11 cellular contexts compared by ENCODE assay signal in the genomic region with DNA sequence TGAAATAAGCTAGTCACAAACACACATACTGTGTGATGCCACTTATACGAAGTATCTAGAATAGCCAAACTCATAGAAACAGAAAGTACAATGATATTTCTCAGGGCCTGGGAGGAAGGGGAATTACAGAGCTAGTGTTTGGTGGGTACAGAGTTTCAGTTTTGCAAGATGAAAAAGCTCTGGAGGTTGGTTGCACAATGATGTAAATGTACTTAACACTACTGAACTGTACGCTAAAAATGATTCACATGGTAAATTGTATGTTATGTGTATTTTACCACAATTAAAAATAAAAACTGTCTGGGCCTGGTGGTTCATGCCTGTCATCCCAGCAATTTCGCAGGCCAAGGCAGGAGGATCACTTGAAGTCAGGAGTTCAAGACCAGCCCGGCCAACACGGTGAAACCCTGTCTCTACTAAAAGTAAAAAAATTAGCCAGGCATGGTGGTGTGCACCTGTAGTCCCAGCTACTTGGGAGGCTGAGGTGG. TPM values are rescaled to one million over a fixed set of nuclear protein-coding genes. Genes with fewer than 3 reads are reported as not detected.
A peak's percentile ranks its signal among the peaks of the same experiment; 100 is the strongest.
DNase-seq lines count a peak whose midpoint lies in the region; ATAC-seq and TF ChIP-seq lines count a peak whose summit lies in the region.
"Had no signal": no experiment of that assay in that cellular context is flagged by ENCODE, and none has a peak within 500 bp of the region (broad histone marks: within the 10 kb centered on the region; RNA-seq: fewer than 3 reads in every experiment).

No MANE protein-coding gene starts in this region.

- H3K14ac ChIP-seq in neuronal stem cell (ENCODE audit: low read length), result no peak overlapping the region

- no peaks in the 10 kb centered on the region for H3K79me1 ChIP-seq in neuronal stem cell (ENCODE audit: low read depth, low read length)

- CTCF ChIA-PET in activated naive CD4-positive, alpha-beta T cell treated with anti-CD3 and anti-CD28 coated beads for 36 hours (lab: Charles Lee), result interaction anchor here (1.1 to 2.0 kb wide), 4 partner anchors 9 to 39 kb away, joined by 3 to 9 read pairs (median 3); no protein-coding TSS in a partner anchor

- TF ChIP-seq CTCF in GM12864 (IDR thresholded peaks at IDR 0.05; ENCODE audit: low read depth, low read length, missing control alignments) (no peak), Peyer's patch (IDR thresholded peaks at IDR 0.05) (no peak), osteocyte (IDR thresholded peaks at IDR 0.05) (no peak)

- H3K27me3 Mint-ChIP-seq in activated naive CD4-positive, alpha-beta T cell treated with anti-CD3 and anti-CD28 coated beads for 36 hours (ENCODE audit: low read depth), result peaks cover 7% of the 10 kb centered on the region
- peaks cover 5% of the 10 kb centered on the region for H3K27me3 Mint-ChIP-seq in osteocyte (ENCODE audit: unreplicated experiment)

- DNase-seq in GM12864 (ENCODE audit: low read depth), result peak; percentile 56
- DNase-seq in activated naive CD4-positive, alpha-beta T cell treated with anti-CD3 and anti-CD28 coated beads for 36 hours, result peak; percentile 50
- no peak for DNase-seq in neuronal stem cell (ENCODE audit: low spot score)
- no peak for DNase-seq in glomerular visceral epithelial cell (ENCODE audit: extremely low spot score)
- DNase-seq in Peyer's patch, result no peak
- no peak for DNase-seq in osteocyte (ENCODE audit: extremely low spot score, unreplicated experiment)
- DNase-seq: COR-L47, gastrocnemius medialis, OCI-M1 had no signal

- H2BK12ac ChIP-seq in neuronal stem cell (ENCODE audit: low read length), result no peak overlapping the region

- H3K27me3 ChIP-seq in neuronal stem cell (ENCODE audit: control insufficient read depth in 3 of 3, insufficient read depth in 3 of 3, low read depth in 1 of 3, low read length in 3 of 3) (no peaks in the 10 kb centered on the region), Peyer's patch (no peaks in the 10 kb centered on the region)
- H3K27me3 ChIP-seq: gastrocnemius medialis had no signal

- H2AFZ ChIP-seq in neuronal stem cell (ENCODE audit: low read length), result no peak overlapping the region

- H2BK5ac ChIP-seq in neuronal stem cell (ENCODE audit: low read length), result no peak overlapping the region

- intact Hi-C loops in activated naive CD4-positive, alpha-beta T cell treated with anti-CD3 and anti-CD28 coated beads for 36 hours (cut with micrococcal nuclease), result loop anchor here (1.0 to 5.0 kb wide), 4 partner anchors 12 to 736 kb away; no protein-coding TSS in a partner anchor

- H3K4me2 ChIP-seq in neuronal stem cell (ENCODE audit: insufficient read depth, low read length, poor library complexity, severe bottlenecking), result no peak overlapping the region

- H3K27ac ChIP-seq in neuronal stem cell (replicated peaks; ENCODE audit: low read length), result no peak overlapping the region
- no peak overlapping the region for H3K27ac ChIP-seq in Peyer's patch
- H3K27ac ChIP-seq: gastrocnemius medialis had no signal

- H3K27ac Mint-ChIP-seq in activated naive CD4-positive, alpha-beta T cell treated with anti-CD3 and anti-CD28 coated beads for 36 hours, result no peak overlapping the region
- H3K27ac Mint-ChIP-seq in osteocyte (ENCODE audit: unreplicated experiment), result no peak overlapping the region

- no peak overlapping the region for H3K18ac ChIP-seq in neuronal stem cell (ENCODE audit: low read length)

- H3K36me3 ChIP-seq in neuronal stem cell (replicated peaks in 1 of 2; ENCODE audit: control insufficient read depth in 2 of 2, insufficient read depth in 2 of 2, low read length in 2 of 2) (no peaks in the 10 kb centered on the region), Peyer's patch (no peaks in the 10 kb centered on the region)
- H3K36me3 ChIP-seq: gastrocnemius medialis had no signal

- H2AK5ac ChIP-seq in neuronal stem cell (ENCODE audit: low read depth, low read length), result no peak overlapping the region

- no peak overlapping the region for H3K23ac ChIP-seq in neuronal stem cell (ENCODE audit: low read depth, low read length, poor library complexity)

- WGBS in neuronal stem cell (ENCODE audit: extremely low coverage in 2 of 2, insufficient read length in 2 of 2, insufficient replicate concordance in 1 of 2), 2 donors, result no CpG with 5 or more reads among the region's 5 CpGs

- no peak overlapping the region for H3K9ac ChIP-seq in neuronal stem cell (ENCODE audit: low read depth, low read length, poor library complexity)

- no peak overlapping the region for H3K4me3 Mint-ChIP-seq in activated naive CD4-positive, alpha-beta T cell treated with anti-CD3 and anti-CD28 coated beads for 36 hours
- H3K4me3 Mint-ChIP-seq in osteocyte (ENCODE audit: unreplicated experiment), result no peak overlapping the region

- H3K9me3 ChIP-seq in neuronal stem cell (replicated peaks in 1 of 2; ENCODE audit: control insufficient read depth in 2 of 2, insufficient read depth in 1 of 2, low read depth in 1 of 2, low read length in 2 of 2), result peaks cover 0 to 3% of the 10 kb centered on the region in 2 donors
- no peaks in the 10 kb centered on the region for H3K9me3 ChIP-seq in Peyer's patch
- H3K9me3 ChIP-seq: gastrocnemius medialis had no signal

- no peak overlapping the region for H2BK15ac ChIP-seq in neuronal stem cell (ENCODE audit: low read length)

- no peak overlapping the region for H4K91ac ChIP-seq in neuronal stem cell (ENCODE audit: low read depth, low read length, poor library complexity)

- H3K4me3 ChIP-seq in GM12864 (ENCODE audit: low read depth, low read length) (no peak overlapping the region), neuronal stem cell (ENCODE audit: low read length in 2 of 2) (no peak overlapping the region), Peyer's patch (no peak overlapping the region)
- H3K4me3 ChIP-seq: gastrocnemius medialis had no signal

- peak; percentile 74 for ATAC-seq in GM19468 (IDR thresholded peaks at IDR 0.05; ENCODE audit: extremely low read depth, unreplicated experiment)
- ATAC-seq in HG03439 (IDR thresholded peaks at IDR 0.05; ENCODE audit: unreplicated experiment), result peak; percentile 95
- ATAC-seq: gastrocnemius medialis had no signal

- H3K4me1 ChIP-seq in neuronal stem cell (ENCODE audit: control insufficient read depth in 2 of 2, insufficient read depth in 1 of 2, low read depth in 1 of 2, low read length in 2 of 2) (peaks cover 0 to 5% of the 10 kb centered on the region in 2 donors), Peyer's patch (no peaks in the 10 kb centered on the region)
- H3K4me1 ChIP-seq: gastrocnemius medialis had no signal

- no peak overlapping the region for H4K8ac ChIP-seq in neuronal stem cell (ENCODE audit: low read depth, low read length)

- H2BK120ac ChIP-seq in neuronal stem cell (ENCODE audit: low read depth, low read length), result no peak overlapping the region

- TF ChIP-seq POLR2A in Peyer's patch (IDR thresholded peaks at IDR 0.05), result no peak

- no peaks in the 10 kb centered on the region for H3K9me3 Mint-ChIP-seq in activated naive CD4-positive, alpha-beta T cell treated with anti-CD3 and anti-CD28 coated beads for 36 hours
- no peaks in the 10 kb centered on the region for H3K9me3 Mint-ChIP-seq in osteocyte (ENCODE audit: unreplicated experiment)

- H3K4me1 Mint-ChIP-seq in activated naive CD4-positive, alpha-beta T cell treated with anti-CD3 and anti-CD28 coated beads for 36 hours (ENCODE audit: low read depth), result peaks cover 21% of the 10 kb centered on the region
- no peaks in the 10 kb centered on the region for H3K4me1 Mint-ChIP-seq in osteocyte (ENCODE audit: unreplicated experiment)

- no peak overlapping the region for H3K4ac ChIP-seq in neuronal stem cell (ENCODE audit: low read length)

- no peaks in the 10 kb centered on the region for H3K36me3 Mint-ChIP-seq in activated naive CD4-positive, alpha-beta T cell treated with anti-CD3 and anti-CD28 coated beads for 36 hours (ENCODE audit: low read depth)
- no peaks in the 10 kb centered on the region for H3K36me3 Mint-ChIP-seq in osteocyte (ENCODE audit: unreplicated experiment)

RNA-seq across cellular contexts. Expression of a gene that starts 15.3 kb away (rescaled TPM):
- total RNA-seq in activated naive CD4-positive, alpha-beta T cell treated with anti-CD3 and anti-CD28 coated beads for 36 hours, result under 1 TPM in 1 of 2 experiments, not detected in 1; 0.45 TPM
- polyA plus RNA-seq in neuronal stem cell (2013, experiment 1 of 2), result 1.8 TPM
- polyA plus RNA-seq in neuronal stem cell (2013, experiment 2 of 2), result 1.8 TPM
- total RNA-seq in Peyer's patch (1 to 10 TPM in 1 of 4 donors, under 1 TPM in 1, not detected in 2; 0.95 to 1.7 TPM), osteocyte (not detected in 2 replicates)
- total RNA-seq: gastrocnemius medialis had no signal

Comparison
In these comparisons a context has a peak if more than half of its experiments do, and no peak if none do; other contexts are left out.
1. DNase-seq: peak in GM12864 (single experiment) and activated naive CD4-positive, alpha-beta T cell treated with anti-CD3 and anti-CD28 coated beads for 36 hours (single experiment); none in neuronal stem cell (single experiment), glomerular visceral epithelial cell (single experiment), Peyer's patch (0 of 3) and osteocyte (single experiment).